1 cellular context compared by ENCODE assay signal in the genomic region with DNA sequence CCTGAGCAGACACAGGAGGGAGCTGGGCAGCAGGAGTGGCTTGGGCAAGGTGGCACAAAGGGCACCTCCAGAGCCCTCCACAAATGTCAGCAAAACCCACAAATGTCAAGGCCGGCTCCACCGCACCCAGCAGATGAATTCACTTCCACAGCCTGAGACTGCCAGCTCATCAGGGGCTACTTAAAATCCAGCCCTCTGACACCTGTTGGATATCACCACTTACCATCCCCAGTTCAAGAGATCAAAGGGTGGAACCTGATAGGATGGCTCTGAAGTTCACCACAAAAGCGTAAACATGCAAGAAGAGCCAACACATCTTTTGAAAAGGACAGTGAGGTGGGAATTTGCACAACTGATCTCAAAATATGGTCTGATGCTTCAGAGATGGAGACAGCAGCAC.
TF ChIP-seq lines count a peak whose summit lies in the region.

No MANE protein-coding gene starts in this region.

TF ChIP-seq in SK-N-SH, 30 proteins besides CTCF, POLR2A, EP300 and RAD21 (continued from another document):
- TF ChIP-seq, protein P1, sequence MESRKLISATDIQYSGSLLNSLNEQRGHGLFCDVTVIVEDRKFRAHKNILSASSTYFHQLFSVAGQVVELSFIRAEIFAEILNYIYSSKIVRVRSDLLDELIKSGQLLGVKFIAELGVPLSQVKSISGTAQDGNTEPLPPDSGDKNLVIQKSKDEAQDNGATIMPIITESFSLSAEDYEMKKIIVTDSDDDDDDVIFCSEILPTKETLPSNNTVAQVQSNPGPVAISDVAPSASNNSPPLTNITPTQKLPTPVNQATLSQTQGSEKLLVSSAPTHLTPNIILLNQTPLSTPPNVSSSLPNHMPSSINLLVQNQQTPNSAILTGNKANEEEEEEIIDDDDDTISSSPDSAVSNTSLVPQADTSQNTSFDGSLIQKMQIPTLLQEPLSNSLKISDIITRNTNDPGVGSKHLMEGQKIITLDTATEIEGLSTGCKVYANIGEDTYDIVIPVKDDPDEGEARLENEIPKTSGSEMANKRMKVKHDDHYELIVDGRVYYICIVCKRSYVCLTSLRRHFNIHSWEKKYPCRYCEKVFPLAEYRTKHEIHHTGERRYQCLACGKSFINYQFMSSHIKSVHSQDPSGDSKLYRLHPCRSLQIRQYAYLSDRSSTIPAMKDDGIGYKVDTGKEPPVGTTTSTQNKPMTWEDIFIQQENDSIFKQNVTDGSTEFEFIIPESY (IDR thresholded peaks at IDR 0.05; ENCODE audit: borderline replicate concordance, low read depth) = no peak
- TF ChIP-seq ELF1 (IDR thresholded peaks at IDR 0.05) = no peak
- TF ChIP-seq FOXM1 (IDR thresholded peaks at IDR 0.05; ENCODE audit: low read depth) = no peak
TF ChIP-seq in SK-N-SH: peak in this region for 0.
